In genomic region chr18:38706373-38706772, GRCh38 we compare ENCODE assay signal across 9 cellular contexts.
"Had no signal": no experiment of that assay in that cellular context is flagged by ENCODE, and none has a peak within 500 bp of the region (broad histone marks: within the 10 kb centered on the region; RNA-seq: fewer than 3 reads in every experiment).

No MANE protein-coding gene starts in this region.

- H3K4me3 ChIP-seq: GM23248, GM23338, HAP-1 had no signal

- H3K9ac ChIP-seq: GM23248 had no signal

- H2AFZ ChIP-seq: GM23248, GM23338 had no signal

- H3K4me1 ChIP-seq: HAP-1 had no signal

- DNase-seq: GM23248, GOT3, H7, H9, HCEC 1CT, HFFc6 had no signal

- H3K36me3 ChIP-seq: HAP-1 had no signal

- ATAC-seq: GM23338, HCT116 had no signal

- H3K27ac ChIP-seq: GM23248 had no signal

- H3K4me2 ChIP-seq: GM23338 had no signal
